41 cellular contexts compared by ENCODE assay signal in genomic region chr11:102964867-102965266, GRCh38. TPM values are rescaled to one million over a fixed set of nuclear protein-coding genes. Genes with fewer than 3 reads are reported as not detected.
"Had no signal": no experiment of that assay in that cellular context is flagged by ENCODE, and none has a peak within 500 bp of the region (broad histone marks: within the 10 kb centered on the region; RNA-seq: fewer than 3 reads in every experiment).

No MANE protein-coding gene starts in this region.

- H3K4me1 Mint-ChIP-seq: activated CD4-positive, alpha-beta T cell treated with anti-CD3 and anti-CD28 coated beads, Interleukin-2, amount 10 ng/mL, durations not matched to agents 24 days and 14 days; activated naive CD8-positive, alpha-beta T cell treated with anti-CD3 and anti-CD28 coated beads for 36 hours; activated T-helper 17 cell treated with anti-CD3 and anti-CD28 coated beads, Interleukin-2, amount 50 U/mL, for 72 hours had no signal

- H3K27me3 ChIP-seq: adrenal gland, body of pancreas, brain microvascular endothelial cell, breast epithelium had no signal

- H3K36me3 Mint-ChIP-seq: activated CD4-positive, alpha-beta memory T cell treated with anti-CD3 and anti-CD28 coated beads for 36 hours; activated naive CD4-positive, alpha-beta T cell treated with anti-CD3 and anti-CD28 coated beads, Interleukin-2, amount 50 U/mL, for 72 hours; activated naive CD8-positive, alpha-beta T cell treated with anti-CD3 and anti-CD28 coated beads for 36 hours had no signal

- H3K27me3 Mint-ChIP-seq: activated T-helper 17 cell treated with anti-CD3 and anti-CD28 coated beads, Interleukin-2, amount 50 U/mL, for 72 hours had no signal

- ATAC-seq: activated CD4-positive, CD25-positive, alpha-beta regulatory T cell treated with anti-CD3 and anti-CD28 coated beads, Interleukin-2, amount 50 U/mL, for 24 hours; activated CD8-positive, alpha-beta T cell treated with anti-CD3 and anti-CD28 coated beads for 36 hours; activated naive CD4-positive, alpha-beta T cell treated with anti-CD3 and anti-CD28 coated beads, Interleukin-2, amount 50 U/mL, for 72 hours; activated T-cell treated with anti-CD3 and anti-CD28 coated beads, Interleukin-2, amount 50 U/mL, for 4 hours; activated T-cell treated with anti-CD3 and anti-CD28 coated beads, Interleukin-2, amount 50 U/mL, for 72 hours; activated T-helper 17 cell treated with anti-CD3 and anti-CD28 coated beads, Interleukin-2, amount 50 U/mL, for 72 hours; body of pancreas had no signal

- FAIRE-seq: astrocyte, TTC549 had no signal

- H3K4me3 Mint-ChIP-seq: activated CD4-positive, alpha-beta memory T cell treated with anti-CD3 and anti-CD28 coated beads for 36 hours; activated CD4-positive, alpha-beta T cell treated with anti-CD3 and anti-CD28 coated beads, Interleukin-2, amount 10 ng/mL, durations not matched to agents 24 days and 14 days; activated CD8-positive, alpha-beta T cell treated with anti-CD3 and anti-CD28 coated beads for 36 hours; activated naive CD4-positive, alpha-beta T cell treated with anti-CD3 and anti-CD28 coated beads for 36 hours; activated naive CD8-positive, alpha-beta T cell treated with anti-CD3 and anti-CD28 coated beads for 36 hours; activated T-cell treated with anti-CD3 and anti-CD28 coated beads, Interleukin-2, amount 50 U/mL, for 4 hours; activated T-cell treated with anti-CD3 and anti-CD28 coated beads, Interleukin-2, amount 50 U/mL, for 72 hours; activated T-helper 1 cell treated with anti-CD3 and anti-CD28 coated beads, Interleukin-12 subunit alpha, Interleukin-12 subunit beta, Interleukin-2, Interleukin-4 antibody, amounts not matched to agents 30 ng/mL and 10 ng/mL and 1 ng/mL, durations not matched to agents 14 hours and 24 hours and 36 hours; activated T-helper 17 cell treated with anti-CD3 and anti-CD28 coated beads, Interleukin-2, amount 50 U/mL, for 72 hours; T-helper 1 cell treated with Interleukin-12 subunit alpha and Interleukin-12 subunit beta and Interleukin-4 antibody, amounts not matched to agents 30 μg/mL and 1 μg/mL, for 36 hours; T-helper 2 cell treated with Interferon-gamma antibody and Interleukin-4, amounts not matched to agents 5 μg/mL and 100 μg/mL, for 36 hours had no signal

- H3K4me3 ChIP-seq: adrenal gland, body of pancreas, breast epithelium had no signal

- DNase-seq: activated CD4-positive, alpha-beta memory T cell treated with anti-CD3 and anti-CD28 coated beads for 36 hours; activated CD4-positive, alpha-beta T cell treated with anti-CD3 and anti-CD28 coated beads for 1 hour; activated CD4-positive, alpha-beta T cell treated with anti-CD3 and anti-CD28 coated beads for 4 hours; activated CD4-positive, alpha-beta T cell treated with anti-CD3 and anti-CD28 coated beads, Interleukin-2, amount 10 ng/mL, durations not matched to agents 24 days and 14 days; activated CD4-positive, alpha-beta T cell treated with anti-CD3 and anti-CD28 coated beads, Interleukin-2, amount 50 U/mL, for 1 hour; activated CD4-positive, alpha-beta T cell treated with anti-CD3 and anti-CD28 coated beads, Interleukin-2, amount 50 U/mL, for 4 hours; activated CD4-positive, CD25-positive, alpha-beta regulatory T cell; activated CD8-positive, alpha-beta memory T cell treated with anti-CD3 and anti-CD28 coated beads, Interleukin-2, amount 50 U/mL, for 4 hours; activated CD8-positive, alpha-beta T cell treated with anti-CD3 and anti-CD28 coated beads for 36 hours; activated effector memory CD4-positive, alpha-beta T cell treated with anti-CD3 and anti-CD28 coated beads, Interleukin-2, amount 50 U/mL, for 16 hours; activated gamma-delta T cell treated with Interleukin-2 at 50 U/mL for 16 hours; activated naive CD4-positive, alpha-beta T cell; activated naive CD4-positive, alpha-beta T cell treated with anti-CD3 and anti-CD28 coated beads for 36 hours; activated naive CD4-positive, alpha-beta T cell treated with anti-CD3 and anti-CD28 coated beads, Interleukin-2, amount 50 U/mL, for 16 hours; activated naive CD8-positive, alpha-beta T cell treated with anti-CD3 and anti-CD28 coated beads for 36 hours; activated T-cell treated with anti-CD3 and anti-CD28 coated beads for 4 hours; activated T-cell treated with anti-CD3 and anti-CD28 coated beads, Interleukin-2, amount 50 U/mL, for 1 hour; activated T-cell treated with anti-CD3 and anti-CD28 coated beads, Interleukin-2, amount 50 U/mL, for 4 hours; activated T-cell treated with anti-CD3 and anti-CD28 coated beads, Interleukin-2, amount 50 U/mL, for 72 hours; adrenal gland; amniotic stem cell; aorta; body of pancreas; brain microvascular endothelial cell; central memory CD4-positive, alpha-beta T cell; SW 1271; T-helper 1 cell; T-helper 2 cell; T-helper 9 cell had no signal

- H3K4me1 ChIP-seq: adrenal gland, body of pancreas, breast epithelium had no signal

- H3K27ac Mint-ChIP-seq: activated CD4-positive, alpha-beta memory T cell treated with anti-CD3 and anti-CD28 coated beads for 36 hours; activated CD4-positive, alpha-beta T cell treated with anti-CD3 and anti-CD28 coated beads, Interleukin-2, amount 10 ng/mL, durations not matched to agents 24 days and 14 days; activated CD8-positive, alpha-beta T cell treated with anti-CD3 and anti-CD28 coated beads for 36 hours; activated naive CD4-positive, alpha-beta T cell treated with anti-CD3 and anti-CD28 coated beads for 36 hours; activated naive CD4-positive, alpha-beta T cell treated with anti-CD3 and anti-CD28 coated beads, Interleukin-2, amount 50 U/mL, for 72 hours; activated naive CD8-positive, alpha-beta T cell treated with anti-CD3 and anti-CD28 coated beads for 36 hours; activated T-cell treated with anti-CD3 and anti-CD28 coated beads, Interleukin-2, amount 50 U/mL, for 72 hours; activated T-helper 1 cell treated with anti-CD3 and anti-CD28 coated beads, Interleukin-12 subunit alpha, Interleukin-12 subunit beta, Interleukin-2, Interleukin-4 antibody, amounts not matched to agents 30 ng/mL and 10 ng/mL and 1 ng/mL, durations not matched to agents 14 hours and 24 hours and 36 hours; activated T-helper 17 cell treated with anti-CD3 and anti-CD28 coated beads, Interleukin-2, amount 50 U/mL, for 72 hours; T-helper 1 cell treated with Interleukin-12 subunit alpha and Interleukin-12 subunit beta and Interleukin-4 antibody, amounts not matched to agents 30 μg/mL and 1 μg/mL, for 36 hours; T-helper 2 cell treated with Interferon-gamma antibody and Interleukin-4, amounts not matched to agents 5 μg/mL and 100 μg/mL, for 36 hours had no signal

- H3K27ac ChIP-seq: adrenal gland, body of pancreas, brain microvascular endothelial cell, breast epithelium, VCaP had no signal

- H3K9me3 ChIP-seq: adrenal gland, body of pancreas, breast epithelium had no signal

- H3K9me3 Mint-ChIP-seq: activated CD4-positive, alpha-beta memory T cell treated with anti-CD3 and anti-CD28 coated beads for 36 hours; activated CD8-positive, alpha-beta T cell treated with anti-CD3 and anti-CD28 coated beads for 36 hours; activated naive CD4-positive, alpha-beta T cell treated with anti-CD3 and anti-CD28 coated beads for 36 hours; activated naive CD4-positive, alpha-beta T cell treated with anti-CD3 and anti-CD28 coated beads, Interleukin-2, amount 50 U/mL, for 72 hours; activated naive CD8-positive, alpha-beta T cell treated with anti-CD3 and anti-CD28 coated beads for 36 hours; activated T-cell treated with anti-CD3 and anti-CD28 coated beads, Interleukin-2, amount 50 U/mL, for 4 hours; activated T-cell treated with anti-CD3 and anti-CD28 coated beads, Interleukin-2, amount 50 U/mL, for 72 hours; activated T-helper 1 cell treated with anti-CD3 and anti-CD28 coated beads, Interleukin-12 subunit alpha, Interleukin-12 subunit beta, Interleukin-2, Interleukin-4 antibody, amounts not matched to agents 30 ng/mL and 10 ng/mL and 1 ng/mL, durations not matched to agents 14 hours and 24 hours and 36 hours; activated T-helper 17 cell treated with anti-CD3 and anti-CD28 coated beads, Interleukin-2, amount 50 U/mL, for 72 hours; T-helper 1 cell treated with Interleukin-12 subunit alpha and Interleukin-12 subunit beta and Interleukin-4 antibody, amounts not matched to agents 30 μg/mL and 1 μg/mL, for 36 hours; T-helper 2 cell treated with Interferon-gamma antibody and Interleukin-4, amounts not matched to agents 5 μg/mL and 100 μg/mL, for 36 hours had no signal

- H3K36me3 ChIP-seq: adrenal gland, brain microvascular endothelial cell, breast epithelium had no signal

RNA-seq across cellular contexts. Expression of gene MMP13, which starts 9.3 kb away (rescaled TPM):
- total RNA-seq: activated CD4-positive, alpha-beta memory T cell treated with anti-CD3 and anti-CD28 coated beads for 36 hours; activated CD4-positive, alpha-beta T cell treated with anti-CD3 and anti-CD28 coated beads, Interleukin-2, amount 10 ng/mL, durations not matched to agents 24 days and 14 days; activated CD8-positive, alpha-beta memory T cell treated with anti-CD3 and anti-CD28 coated beads for 36 hours; activated CD8-positive, alpha-beta T cell treated with anti-CD3 and anti-CD28 coated beads for 36 hours; activated naive CD4-positive, alpha-beta T cell treated with anti-CD3 and anti-CD28 coated beads for 36 hours; activated naive CD8-positive, alpha-beta T cell treated with anti-CD3 and anti-CD28 coated beads for 36 hours; activated T-cell treated with anti-CD3 and anti-CD28 coated beads, Interleukin-2, amount 50 U/mL, for 4 hours; activated T-cell treated with anti-CD3 and anti-CD28 coated beads, Interleukin-2, amount 50 U/mL, for 72 hours; activated T-helper 1 cell treated with anti-CD3 and anti-CD28 coated beads, Interleukin-12 subunit alpha, Interleukin-12 subunit beta, Interleukin-2, Interleukin-4 antibody, amounts not matched to agents 30 ng/mL and 10 ng/mL and 1 ng/mL, durations not matched to agents 14 hours and 24 hours and 36 hours; activated T-helper 17 cell treated with anti-CD3 and anti-CD28 coated beads, Interleukin-2, amount 50 U/mL, for 72 hours; adrenal gland; aorta; body of pancreas; breast epithelium; cardiac septum had no signal
- polyA plus RNA-seq: adrenal gland had no signal
